In the genomic region with DNA sequence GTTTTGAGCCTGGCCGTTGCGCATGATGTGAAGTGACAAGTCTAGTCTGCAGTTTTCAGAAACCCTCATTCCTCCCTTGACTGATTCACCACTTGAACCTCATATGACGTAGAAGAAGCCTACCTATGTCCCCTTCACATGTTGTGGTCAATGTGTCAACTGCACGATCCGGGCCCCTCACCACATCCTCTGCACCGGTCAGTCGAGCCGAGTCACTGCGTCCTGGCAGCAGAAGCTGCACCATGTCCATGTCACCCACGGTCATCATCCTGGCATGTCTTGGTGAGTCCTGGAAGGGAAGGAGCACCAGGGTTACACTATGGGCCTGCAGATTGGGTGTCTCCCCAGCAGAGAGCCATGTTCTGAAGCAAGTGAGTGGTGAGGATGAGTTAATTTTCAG, we compare ENCODE assay signal across 20 cellular contexts. TPM values are rescaled to one million over a fixed set of nuclear protein-coding genes. Genes with fewer than 3 reads are reported as not detected.
"Had no signal": no experiment of that assay in that cellular context is flagged by ENCODE, and none has a peak within 500 bp of the region (broad histone marks: within the 10 kb centered on the region; RNA-seq: fewer than 3 reads in every experiment).

Gene KIR2DL4, plus strand, starts transcription at position 201 of the 400 bp plus-strand sequence. Its CDS starts 42 bp downstream, at position 243.

- H3K36me3 Mint-ChIP-seq: activated naive CD8-positive, alpha-beta T cell; T-cell had no signal

- DNase-seq: activated CD4-positive, alpha-beta T cell treated with anti-CD3 and anti-CD28 coated beads, Interleukin-2, amount 50 U/mL, for 1 hour; activated gamma-delta T cell; amygdala; body of pancreas; caudate nucleus; colonic mucosa; mammary epithelial cell; occipital lobe; psoas muscle; right lobe of liver; SK-N-SH; T-helper 9 cell had no signal

- H3K4me1 Mint-ChIP-seq: T-cell had no signal

- H3K27ac Mint-ChIP-seq: activated naive CD8-positive, alpha-beta T cell; activated T-cell treated with anti-CD3 and anti-CD28 coated beads, Interleukin-2, amount 50 U/mL, for 72 hours; stimulated activated naive CD8-positive, alpha-beta T cell treated with anti-CD3 and anti-CD28 coated beads, Interleukin-15, Interleukin-2, amounts not matched to agents 100 ng/mL and 50 ng/mL, for 24 hours; T-cell had no signal

- ATAC-seq: activated CD4-positive, CD25-positive, alpha-beta regulatory T cell treated with anti-CD3 and anti-CD28 coated beads, Interleukin-2, amount 50 U/mL, for 24 hours; body of pancreas; esophagus mucosa; left lobe of liver; naive thymus-derived CD8-positive, alpha-beta T cell; psoas muscle; T-cell had no signal

- H3K4me3 Mint-ChIP-seq: activated naive CD8-positive, alpha-beta T cell; activated T-cell treated with anti-CD3 and anti-CD28 coated beads, Interleukin-2, amount 50 U/mL, for 72 hours; stimulated activated naive CD8-positive, alpha-beta T cell treated with anti-CD3 and anti-CD28 coated beads, Interleukin-15, Interleukin-2, amounts not matched to agents 100 ng/mL and 50 ng/mL, for 24 hours; T-cell had no signal

RNA-seq across cellular contexts. Expression of gene KIR2DL4, which starts in this region (rescaled TPM):
- total RNA-seq: body of pancreas; colonic mucosa; esophagus mucosa; left lobe of liver; mammary epithelial cell; naive thymus-derived CD8-positive, alpha-beta T cell; occipital lobe; psoas muscle had no signal
